Comparison of ENCODE assay signal across 18 cellular contexts in genomic region chr1:162680419-162681126, GRCh38. TPM values are rescaled to one million over a fixed set of nuclear protein-coding genes. Genes with fewer than 3 reads are reported as not detected.
A peak's percentile ranks its signal among the peaks of the same experiment; 100 is the strongest.
DNase-seq lines count a peak whose midpoint lies in the region; ATAC-seq and TF ChIP-seq lines count a peak whose summit lies in the region.
"Had no signal": no experiment of that assay in that cellular context is flagged by ENCODE, and none has a peak within 500 bp of the region (broad histone marks: within the 10 kb centered on the region; RNA-seq: fewer than 3 reads in every experiment).

No MANE protein-coding gene starts in this region.

- H2AFZ ChIP-seq in ACC112 (ENCODE audit: low read length, unreplicated experiment) (no peak overlapping the region), fibroblast of lung (ENCODE audit: low read length) (no peak overlapping the region)

- no peak for ATAC-seq in HG03342 (IDR thresholded peaks at IDR 0.05; ENCODE audit: unreplicated experiment)
- no peak for ATAC-seq in activated naive CD8-positive, alpha-beta T cell treated with anti-CD3 and anti-CD28 coated beads, Interleukin-2, amount 50 U/mL, for 24 hours

- peaks cover 17% of the 10 kb centered on the region for H3K9me3 Mint-ChIP-seq in nephron
- no peaks in the 10 kb centered on the region for H3K9me3 Mint-ChIP-seq in activated naive CD8-positive, alpha-beta T cell treated with anti-CD3 and anti-CD28 coated beads, Interleukin-2, amount 50 U/mL, for 24 hours
- H3K9me3 Mint-ChIP-seq: activated T-helper 1 cell treated with anti-CD3 and anti-CD28 coated beads, Interleukin-12 subunit alpha, Interleukin-12 subunit beta, Interleukin-2, Interleukin-4 antibody, amounts not matched to agents 30 ng/mL and 10 ng/mL and 1 ng/mL, durations not matched to agents 14 hours and 24 hours and 36 hours had no signal

- DNase-seq in MV-4-11 (lab: John Stamatoyannopoulos, UW): peak; percentile 34
- peak in 1 of 2 donors; percentile 48 for DNase-seq in fibroblast of lung (ENCODE audit: low read depth in 2 of 2)
- no peak for DNase-seq in dermis blood vessel endothelial cell
- no peak for DNase-seq in COLO829 (ENCODE audit: low spot score)
- no peak for DNase-seq in activated naive CD8-positive, alpha-beta T cell treated with anti-CD3 and anti-CD28 coated beads, Interleukin-2, amount 50 U/mL, for 24 hours
- DNase-seq: activated CD4-positive, alpha-beta T cell treated with anti-CD3 and anti-CD28 coated beads, Interleukin-2, amount 50 U/mL, for 4 hours; anterior cingulate cortex; DMS 273 treated with DMSO at 0.1 percent for 48 hours; H7; NCI-H2081; NCI-H774; stimulated activated CD4-positive, alpha-beta T cell treated with anti-CD3 and anti-CD28 coated beads, Interleukin-4, amount 100 ng/mL, for 1 hour; stimulated activated naive CD4-positive, alpha-beta T cell treated with Interleukin-2 at 50 U/mL for 16 hours; T-helper 9 cell had no signal

- peaks cover 29% of the 10 kb centered on the region for H3K4me1 Mint-ChIP-seq in nephron
- no peaks in the 10 kb centered on the region for H3K4me1 Mint-ChIP-seq in activated naive CD8-positive, alpha-beta T cell treated with anti-CD3 and anti-CD28 coated beads, Interleukin-2, amount 50 U/mL, for 24 hours

- H3K4me1 ChIP-seq in ACC112 (ENCODE audit: control insufficient read depth, insufficient read depth, low read length, unreplicated experiment): peaks cover 64% of the 10 kb centered on the region
- H3K4me1 ChIP-seq in fibroblast of lung (ENCODE audit: control insufficient read depth, extremely low read depth, insufficient read depth, low read length): peaks cover 27% of the 10 kb centered on the region

- H3K27me3 Mint-ChIP-seq in nephron (ENCODE audit: low read depth): no peaks in the 10 kb centered on the region
- H3K27me3 Mint-ChIP-seq in activated naive CD8-positive, alpha-beta T cell treated with anti-CD3 and anti-CD28 coated beads, Interleukin-2, amount 50 U/mL, for 24 hours: no peaks in the 10 kb centered on the region

- H3K27me3 ChIP-seq in ACC112 (ENCODE audit: insufficient read depth, low read length) (no peaks in the 10 kb centered on the region), fibroblast of lung (ENCODE audit: control insufficient read depth, insufficient read depth, low read length) (no peaks in the 10 kb centered on the region)

- peaks cover 18% of the 10 kb centered on the region for H3K36me3 ChIP-seq in ACC112 (ENCODE audit: insufficient read depth, low read length)
- no peaks in the 10 kb centered on the region for H3K36me3 ChIP-seq in fibroblast of lung (ENCODE audit: control insufficient read depth, insufficient read depth, low read length)

- TF ChIP-seq CTCF in fibroblast of lung (conservative IDR thresholded peaks at IDR 0.05 in 1 of 2, IDR thresholded peaks at IDR 0.05 in 1 of 2; ENCODE audit: low read depth in 1 of 2, low read length in 2 of 2) (no peak), nephron (IDR thresholded peaks at IDR 0.05; ENCODE audit: unreplicated experiment in 3 of 3) (no peak)

- no peaks in the 10 kb centered on the region for H3K9me3 ChIP-seq in fibroblast of lung (ENCODE audit: control insufficient read depth, insufficient read depth, low read depth, low read length)

- no peak overlapping the region for H3K9ac ChIP-seq in fibroblast of lung (ENCODE audit: insufficient read depth, low read length)

- H3K4me3 ChIP-seq in ACC112 (ENCODE audit: low read depth, low read length) (peak overlapping the region; percentile 26; the same call in 1 of the 2 replicates), fibroblast of lung (replicated peaks in 1 of 4; ENCODE audit: control extremely low read depth in 1 of 4, insufficient read depth in 1 of 4, low read depth in 3 of 4, low read length in 4 of 4) (no peak overlapping the region)

- no peak overlapping the region for H3K4me2 ChIP-seq in fibroblast of lung (ENCODE audit: extremely low read depth, insufficient read depth, low read length)

- no peak overlapping the region for H3K4me3 Mint-ChIP-seq in nephron
- H3K4me3 Mint-ChIP-seq in activated naive CD8-positive, alpha-beta T cell treated with anti-CD3 and anti-CD28 coated beads, Interleukin-2, amount 50 U/mL, for 24 hours: no peak overlapping the region
- H3K4me3 Mint-ChIP-seq: activated T-helper 1 cell treated with anti-CD3 and anti-CD28 coated beads, Interleukin-12 subunit alpha, Interleukin-12 subunit beta, Interleukin-2, Interleukin-4 antibody, amounts not matched to agents 30 ng/mL and 10 ng/mL and 1 ng/mL, durations not matched to agents 14 hours and 24 hours and 36 hours had no signal

- H3K27ac ChIP-seq in ACC112 (ENCODE audit: low read depth, low read length) (peak overlapping the region; percentile 71), fibroblast of lung (ENCODE audit: insufficient read depth, low read length) (peak overlapping the region; percentile 23)

- H3K79me2 ChIP-seq in ACC112 (ENCODE audit: control insufficient read depth, insufficient read depth, low read length, unreplicated experiment) (peaks cover 89% of the 10 kb centered on the region), fibroblast of lung (ENCODE audit: control insufficient read depth, insufficient read depth, low read length) (peaks cover 87% of the 10 kb centered on the region)

- peak overlapping the region in 2 of 3 experiments; percentile 16 to 87 for H3K27ac Mint-ChIP-seq in nephron
- no peak overlapping the region for H3K27ac Mint-ChIP-seq in activated naive CD8-positive, alpha-beta T cell treated with anti-CD3 and anti-CD28 coated beads, Interleukin-2, amount 50 U/mL, for 24 hours
- H3K27ac Mint-ChIP-seq: activated T-helper 1 cell treated with anti-CD3 and anti-CD28 coated beads, Interleukin-12 subunit alpha, Interleukin-12 subunit beta, Interleukin-2, Interleukin-4 antibody, amounts not matched to agents 30 ng/mL and 10 ng/mL and 1 ng/mL, durations not matched to agents 14 hours and 24 hours and 36 hours had no signal

- H3K36me3 Mint-ChIP-seq in nephron (ENCODE audit: low read depth): peaks cover 45% of the 10 kb centered on the region
- H3K36me3 Mint-ChIP-seq in activated naive CD8-positive, alpha-beta T cell treated with anti-CD3 and anti-CD28 coated beads, Interleukin-2, amount 50 U/mL, for 24 hours (ENCODE audit: low read depth): no peaks in the 10 kb centered on the region

- no peaks in the 10 kb centered on the region for H4K20me1 ChIP-seq in fibroblast of lung (ENCODE audit: control insufficient read depth, extremely low read depth, insufficient read depth, low read length)

RNA-seq across cellular contexts. Expression of gene DDR2, which starts 48.3 kb away (rescaled TPM):
- 252 and 303 TPM in 2 replicates for total RNA-seq in fibroblast of lung
- 144 and 192 TPM in 2 replicates for polyA plus RNA-seq in fibroblast of lung
- polyA plus RNA-seq in fibroblast of lung (2012): 65.9 and 114 TPM in 2 replicates
- polyA minus RNA-seq in fibroblast of lung (ENCODE audit: low replicate concordance): 313 and 334 TPM in 2 replicates
- 6.5 and 11.1 TPM in 2 replicates for total RNA-seq in dermis blood vessel endothelial cell

Comparison
In these comparisons a context has a peak if more than half of its experiments do, and no peak if none do; other contexts are left out.
1. RNA of gene DDR2, which starts 48.3 kb away (total RNA-seq): 252 to 303 TPM in fibroblast of lung; 6.5 to 11.1 TPM in dermis blood vessel endothelial cell; every median in the first group is over 10 times any median in the second.